Comparison of ENCODE assay signal across 13 cellular contexts in genomic region chr10:80155696-80156215, GRCh38. TPM values are rescaled to one million over a fixed set of nuclear protein-coding genes. Genes with fewer than 3 reads are reported as not detected.
DNase-seq lines count a peak whose midpoint lies in the region; ATAC-seq and TF ChIP-seq lines count a peak whose summit lies in the region.
"Had no signal": no experiment of that assay in that cellular context is flagged by ENCODE, and none has a peak within 500 bp of the region (broad histone marks: within the 10 kb centered on the region; RNA-seq: fewer than 3 reads in every experiment).

No MANE protein-coding gene starts in this region.

- WGBS in hepatocyte (ENCODE audit: low lambda C conversion rate, missing lambda C conversion rate), result 87% methylated on average over 8 of the region's 8 CpGs
- 78 to 85% methylated on average over 8 of the region's 8 CpGs for WGBS in tibial nerve, 2 donors

- TF ChIP-seq CTCF in Caco-2 (IDR thresholded peaks at IDR 0.05; ENCODE audit: insufficient read depth in 1 of 2, low read depth in 1 of 2, low read length in 1 of 2, severe bottlenecking in 1 of 2, unreplicated experiment in 1 of 2) (no peak), hepatocyte (IDR thresholded peaks at IDR 0.05; ENCODE audit: poor library complexity) (no peak), tibial nerve (IDR thresholded peaks at IDR 0.05) (no peak)

- POLR2A ChIA-PET in Caco-2 (lab: Charles Lee), result no interaction called here

- H3K27me3 ChIP-seq in Caco-2 (replicated peaks; ENCODE audit: control insufficient read depth, insufficient read depth, low read length), result no peaks in the 10 kb centered on the region
- no peaks in the 10 kb centered on the region for H3K27me3 ChIP-seq in hepatocyte
- no peaks in the 10 kb centered on the region for H3K27me3 ChIP-seq in tibial nerve
- H3K27me3 ChIP-seq: upper lobe of right lung had no signal

- no peaks in the 10 kb centered on the region for H3K27me3 Mint-ChIP-seq in Caco-2 (ENCODE audit: insufficient read depth, unreplicated experiment)
- no peaks in the 10 kb centered on the region for H3K27me3 Mint-ChIP-seq in activated T-helper 17 cell treated with anti-CD3 and anti-CD28 coated beads, Interleukin-2, amount 50 U/mL, for 72 hours

- H3K79me2 ChIP-seq in hepatocyte, result no peaks in the 10 kb centered on the region

- H3K9me2 ChIP-seq in hepatocyte (replicated peaks; ENCODE audit: insufficient read depth), result no peaks in the 10 kb centered on the region

- H3K36me3 ChIP-seq in Caco-2 (ENCODE audit: control insufficient read depth, insufficient read depth, low read length), result no peaks in the 10 kb centered on the region
- no peaks in the 10 kb centered on the region for H3K36me3 ChIP-seq in hepatocyte (replicated peaks; ENCODE audit: insufficient read depth, low read depth)
- H3K36me3 ChIP-seq in tibial nerve, result peaks cover 0 to 95% (median 23%) of the 10 kb centered on the region in 3 donors

- H3K4me1 ChIP-seq in Caco-2, result no peaks in the 10 kb centered on the region
- H3K4me1 ChIP-seq in hepatocyte (ENCODE audit: insufficient read depth), result peaks cover 18% of the 10 kb centered on the region
- H3K4me1 ChIP-seq in tibial nerve, result peaks cover 0 to 54% (median 12%) of the 10 kb centered on the region in 4 donors

- DNase-seq in Caco-2 (no peak), hepatocyte (ENCODE audit: low spot score) (no peak), dermis blood vessel endothelial cell (no peak), tibial nerve (ENCODE audit: low spot score in 2 of 2) (no peak)
- no peak for DNase-seq in activated CD4-positive, alpha-beta T cell treated with anti-CD3 and anti-CD28 coated beads, Interleukin-2, amount 50 U/mL, for 4 hours
- DNase-seq: COR-L47; effector CD4-positive, alpha-beta T cell; NCI-H2171 treated with DMSO at 0.1 percent for 48 hours; upper lobe of right lung had no signal

- BruUV-seq in Caco-2 (replicated peaks; lab: Mats Ljungman, UMichigan), result no TSS peak

- H3K27ac ChIP-seq in hepatocyte (peak overlapping the region; percentile 79), skin epidermis (peak overlapping the region in 19 of 21 experiments; percentile 16 to 87 (median 66)), tibial nerve (peak overlapping the region in 2 of 4 donors; percentile 68 to 81)

- H3K4me1 Mint-ChIP-seq in Caco-2 (ENCODE audit: low read depth, unreplicated experiment), result no peaks in the 10 kb centered on the region
- peaks cover 31% of the 10 kb centered on the region for H3K4me1 Mint-ChIP-seq in activated T-helper 17 cell treated with anti-CD3 and anti-CD28 coated beads, Interleukin-2, amount 50 U/mL, for 72 hours

- CTCF ChIA-PET in Caco-2 (lab: Charles Lee), result no interaction called here

- ATAC-seq in activated T-helper 17 cell treated with anti-CD3 and anti-CD28 coated beads, Interleukin-2, amount 50 U/mL, for 72 hours (replicated peaks), result peak; percentile 65
- no peak for ATAC-seq in HG02852 (IDR thresholded peaks at IDR 0.05; ENCODE audit: unreplicated experiment)
- ATAC-seq: upper lobe of right lung had no signal

- no peak overlapping the region for H3K4me2 ChIP-seq in hepatocyte

- no peak for TF ChIP-seq POLR2A in tibial nerve (IDR thresholded peaks at IDR 0.05)

- H2AFZ ChIP-seq in hepatocyte, result no peak overlapping the region

- no peaks in the 10 kb centered on the region for H3K9me3 Mint-ChIP-seq in Caco-2 (ENCODE audit: unreplicated experiment)
- no peaks in the 10 kb centered on the region for H3K9me3 Mint-ChIP-seq in activated T-helper 17 cell treated with anti-CD3 and anti-CD28 coated beads, Interleukin-2, amount 50 U/mL, for 72 hours

- intact Hi-C loops in Caco-2 (cut with micrococcal nuclease; ENCODE audit: unreplicated experiment), result no loop called here

- peak overlapping the region; percentile 57 for H3K27ac Mint-ChIP-seq in Caco-2 (ENCODE audit: unreplicated experiment)
- H3K27ac Mint-ChIP-seq in activated T-helper 17 cell treated with anti-CD3 and anti-CD28 coated beads, Interleukin-2, amount 50 U/mL, for 72 hours, result peak overlapping the region; percentile 84

- H3K36me3 Mint-ChIP-seq in Caco-2 (ENCODE audit: insufficient read depth, unreplicated experiment), result peaks cover 95% of the 10 kb centered on the region
- peaks cover 100% of the 10 kb centered on the region for H3K36me3 Mint-ChIP-seq in activated T-helper 17 cell treated with anti-CD3 and anti-CD28 coated beads, Interleukin-2, amount 50 U/mL, for 72 hours (ENCODE audit: low read depth)

- TF ChIP-seq EP300 in tibial nerve (IDR thresholded peaks at IDR 0.05), result no peak

- H3K9me3 ChIP-seq in Caco-2 (no peaks in the 10 kb centered on the region), hepatocyte (ENCODE audit: low read depth) (no peaks in the 10 kb centered on the region), tibial nerve (no peaks in the 10 kb centered on the region)
- H3K9me3 ChIP-seq: upper lobe of right lung had no signal

- H3K4me3 ChIP-seq in Caco-2 (ENCODE audit: low read depth, low read length) (no peak overlapping the region), hepatocyte (no peak overlapping the region), skin epidermis (no peak overlapping the region), tibial nerve (no peak overlapping the region)
- H3K4me3 ChIP-seq: upper lobe of right lung had no signal

- no peaks in the 10 kb centered on the region for H4K20me1 ChIP-seq in hepatocyte (ENCODE audit: insufficient read depth, poor library complexity, severe bottlenecking)

- no peak overlapping the region for H3K4me3 Mint-ChIP-seq in Caco-2 (ENCODE audit: unreplicated experiment)
- H3K4me3 Mint-ChIP-seq in activated T-helper 17 cell treated with anti-CD3 and anti-CD28 coated beads, Interleukin-2, amount 50 U/mL, for 72 hours, result peak overlapping the region; percentile 19

RNA-seq across cellular contexts. Expression of gene PLAC9, which starts 23.2 kb away (rescaled TPM):
- total RNA-seq in Caco-2 (2022), result not detected in 2 replicates
- not detected for total RNA-seq in activated T-helper 17 cell treated with anti-CD3 and anti-CD28 coated beads, Interleukin-2, amount 50 U/mL, for 72 hours
- total RNA-seq in hepatocyte, result 11.4 and 14.8 TPM in 2 replicates
- 83.3 and 92.9 TPM in 2 replicates for polyA plus RNA-seq in hepatocyte
- 0.60 and 0.68 TPM in 2 replicates for total RNA-seq in dermis blood vessel endothelial cell
- 100 to 1,000 TPM in 3 of 4 donors, 10 to 100 TPM in 1; 63.3 to 199 (median 140) TPM for total RNA-seq in tibial nerve
- polyA plus RNA-seq: neural cell had no signal

RNA-seq across cellular contexts. Expression of gene ANXA11, which starts 49.6 kb away (rescaled TPM):
- 316 and 327 TPM in 2 replicates for total RNA-seq in Caco-2 (2022)
- 100 to 1,000 TPM; 184 to 275 TPM for total RNA-seq in activated T-helper 17 cell treated with anti-CD3 and anti-CD28 coated beads, Interleukin-2, amount 50 U/mL, for 72 hours
- total RNA-seq in hepatocyte, result 88.1 and 92.8 TPM in 2 replicates
- 168 and 184 TPM in 2 replicates for polyA plus RNA-seq in hepatocyte
- 33.7 and 54.9 TPM in 2 replicates for total RNA-seq in dermis blood vessel endothelial cell
- 100 to 1,000 TPM in 3 of 4 donors, 10 to 100 TPM in 1; 99.8 to 128 (median 113) TPM for total RNA-seq in tibial nerve
- polyA plus RNA-seq: neural cell had no signal
